In genomic region chr9:107332883-107333282, GRCh38 we compare ENCODE assay signal across 21 cellular contexts. TPM values are rescaled to one million over a fixed set of nuclear protein-coding genes. Genes with fewer than 3 reads are reported as not detected.
DNase-seq lines count a peak whose midpoint lies in the region; ATAC-seq, FAIRE-seq and TF ChIP-seq lines count a peak whose summit lies in the region.
"Had no signal": no experiment of that assay in that cellular context is flagged by ENCODE, and none has a peak within 500 bp of the region (broad histone marks: within the 10 kb centered on the region; RNA-seq: fewer than 3 reads in every experiment).

No MANE protein-coding gene starts in this region.

- H3K4me1 ChIP-seq in astrocyte (ENCODE audit: insufficient read depth, low read length) (peaks cover 4% of the 10 kb centered on the region), aorta (ENCODE audit: control insufficient read depth in 1 of 2, insufficient read depth in 2 of 2, low read length in 2 of 2) (no peaks in the 10 kb centered on the region)

- H3K9me3 Mint-ChIP-seq in activated T-cell treated with anti-CD3 and anti-CD28 coated beads, Interleukin-2, amount 50 U/mL, for 24 hours: no peaks in the 10 kb centered on the region
- H3K9me3 Mint-ChIP-seq in CD4-positive, alpha-beta T cell: no peaks in the 10 kb centered on the region
- H3K9me3 Mint-ChIP-seq in astrocyte (ENCODE audit: unreplicated experiment): no peaks in the 10 kb centered on the region
- H3K9me3 Mint-ChIP-seq: CD8-positive, alpha-beta memory T cell had no signal

- no peak for TF ChIP-seq CTCF in CD4-positive, alpha-beta T cell (IDR thresholded peaks at IDR 0.05)
- no peak for TF ChIP-seq CTCF in astrocyte (IDR thresholded peaks at IDR 0.05; ENCODE audit: insufficient read depth, low read depth, low read length)

- no peaks in the 10 kb centered on the region for H3K27me3 Mint-ChIP-seq in activated T-cell treated with anti-CD3 and anti-CD28 coated beads, Interleukin-2, amount 50 U/mL, for 24 hours
- H3K27me3 Mint-ChIP-seq in CD4-positive, alpha-beta T cell: no peaks in the 10 kb centered on the region
- H3K27me3 Mint-ChIP-seq in astrocyte (ENCODE audit: low read depth, unreplicated experiment): no peaks in the 10 kb centered on the region
- H3K27me3 Mint-ChIP-seq: CD8-positive, alpha-beta memory T cell had no signal

- no peak overlapping the region for H3K4me2 ChIP-seq in astrocyte (ENCODE audit: low read length)

- H3K27me3 ChIP-seq in CD4-positive, alpha-beta T cell (ENCODE audit: control insufficient read depth, insufficient read depth, low read length): no peaks in the 10 kb centered on the region
- H3K27me3 ChIP-seq in astrocyte (ENCODE audit: insufficient read depth, low read length) (no peaks in the 10 kb centered on the region), aorta (ENCODE audit: control insufficient read depth in 1 of 2, insufficient read depth in 2 of 2, low read length in 1 of 2) (no peaks in the 10 kb centered on the region)

- no peak overlapping the region for H2AFZ ChIP-seq in astrocyte (ENCODE audit: low read depth, low read length)
- H2AFZ ChIP-seq: GM23248 had no signal

- ATAC-seq in CD4-positive, alpha-beta T cell (ENCODE audit: poor library complexity): no peak
- no peak for ATAC-seq in aorta (ENCODE audit: low FRiP score)
- ATAC-seq: GM12878, HCT116 had no signal

- H3K27ac Mint-ChIP-seq in activated T-cell treated with anti-CD3 and anti-CD28 coated beads, Interleukin-2, amount 50 U/mL, for 24 hours: peak overlapping the region; percentile 41
- peak overlapping the region; percentile 18 for H3K27ac Mint-ChIP-seq in CD4-positive, alpha-beta T cell
- peak overlapping the region; percentile 47 for H3K27ac Mint-ChIP-seq in astrocyte (ENCODE audit: unreplicated experiment)

- intact Hi-C loops in CD4-positive, alpha-beta T cell (cut with DNase I, micrococcal nuclease): no loop called here
- intact Hi-C loops in aorta (cut with DNase I): no loop called here

- peaks cover 45% of the 10 kb centered on the region for H3K36me3 ChIP-seq in astrocyte (ENCODE audit: insufficient read depth, low read length)
- peaks cover 0 to 5% of the 10 kb centered on the region in 2 donors for H3K36me3 ChIP-seq in aorta (ENCODE audit: control insufficient read depth in 1 of 2, insufficient read depth in 2 of 2, low read length in 1 of 2)

- 94 to 95% methylated on average over 2 of the region's 2 CpGs for WGBS in aorta, 2 donors

- no peak overlapping the region for H3K27ac ChIP-seq in CD4-positive, alpha-beta T cell (ENCODE audit: low read depth, low read length)
- H3K27ac ChIP-seq in astrocyte (ENCODE audit: low read depth, low read length) (no peak overlapping the region), aorta (ENCODE audit: low read depth in 1 of 2, low read length in 2 of 2) (no peak overlapping the region)
- H3K27ac ChIP-seq: GM23248, HL-60 had no signal

- POLR2A ChIA-PET in CD4-positive, alpha-beta T cell (lab: Charles Lee): no interaction called here

- H3K4me1 Mint-ChIP-seq in activated T-cell treated with anti-CD3 and anti-CD28 coated beads, Interleukin-2, amount 50 U/mL, for 24 hours (ENCODE audit: low read depth): peaks cover 3% of the 10 kb centered on the region
- H3K4me1 Mint-ChIP-seq in CD4-positive, alpha-beta T cell (ENCODE audit: low read depth): no peaks in the 10 kb centered on the region
- peaks cover 2% of the 10 kb centered on the region for H3K4me1 Mint-ChIP-seq in astrocyte (ENCODE audit: low read depth, unreplicated experiment)

- DNase-seq in activated T-cell treated with anti-CD3 and anti-CD28 coated beads, Interleukin-2, amount 50 U/mL, for 24 hours: no peak
- no peak for DNase-seq in activated T-cell treated with anti-CD3 and anti-CD28 coated beads, Interleukin-2, amount 50 U/mL, for 1 hour
- no peak for DNase-seq in CD4-positive, alpha-beta T cell
- no peak for DNase-seq in astrocyte (ENCODE audit: low read depth)
- DNase-seq in pons (ENCODE audit: low spot score): peak; percentile 36
- no peak for DNase-seq in aorta
- DNase-seq in kidney glomerular epithelial cell (lab: John Stamatoyannopoulos, UW): no peak
- no peak for DNase-seq in activated CD4-positive, CD25-positive, alpha-beta regulatory T cell (lab: John Stamatoyannopoulos, UW)
- DNase-seq: 8988T; CD8-positive, alpha-beta memory T cell; DMS 273 treated with DMSO at 0.1 percent for 48 hours; GDM1; GM23248; NCI-H187 treated with DMSO at 0.1 percent for 48 hours; NCI-H345; NCI-H526 treated with DMSO at 0.1 percent for 48 hours had no signal

- no peaks in the 10 kb centered on the region for H3K9me3 ChIP-seq in CD4-positive, alpha-beta T cell (ENCODE audit: control insufficient read depth, low read length)
- H3K9me3 ChIP-seq in astrocyte (ENCODE audit: insufficient read depth, low read depth, low read length): no peaks in the 10 kb centered on the region
- no peaks in the 10 kb centered on the region for H3K9me3 ChIP-seq in aorta (ENCODE audit: control insufficient read depth, low read length)

- FAIRE-seq in astrocyte (lab: Jason Lieb, UNC): no peak
- FAIRE-seq: GM12878, GM18507, HTR-8/SVneo had no signal

- CTCF ChIA-PET in CD4-positive, alpha-beta T cell (lab: Charles Lee): no interaction called here

- no peak overlapping the region for H3K9ac ChIP-seq in astrocyte (ENCODE audit: low read length)
- H3K9ac ChIP-seq: GM23248 had no signal

- H4K20me1 ChIP-seq in astrocyte (ENCODE audit: insufficient read depth, low read length): peaks cover 74% of the 10 kb centered on the region

- H3K4me3 Mint-ChIP-seq in activated T-cell treated with anti-CD3 and anti-CD28 coated beads, Interleukin-2, amount 50 U/mL, for 24 hours: no peak overlapping the region
- H3K4me3 Mint-ChIP-seq in CD4-positive, alpha-beta T cell: no peak overlapping the region
- no peak overlapping the region for H3K4me3 Mint-ChIP-seq in astrocyte (ENCODE audit: unreplicated experiment)
- H3K4me3 Mint-ChIP-seq: CD8-positive, alpha-beta memory T cell had no signal

- H3K4me3 ChIP-seq in astrocyte (ENCODE audit: insufficient read depth, low read depth, low read length) (no peak overlapping the region), aorta (ENCODE audit: low read length in 2 of 2) (no peak overlapping the region)
- H3K4me3 ChIP-seq: GM12878, GM23248 had no signal

- peaks cover 26% of the 10 kb centered on the region for H3K79me2 ChIP-seq in astrocyte (ENCODE audit: insufficient read depth, low read length)

- peaks cover 84% of the 10 kb centered on the region for H3K36me3 Mint-ChIP-seq in activated T-cell treated with anti-CD3 and anti-CD28 coated beads, Interleukin-2, amount 50 U/mL, for 24 hours (ENCODE audit: low read depth)
- peaks cover 69% of the 10 kb centered on the region for H3K36me3 Mint-ChIP-seq in CD4-positive, alpha-beta T cell (ENCODE audit: low read depth)
- H3K36me3 Mint-ChIP-seq in astrocyte (ENCODE audit: low read depth, unreplicated experiment): peaks cover 41% of the 10 kb centered on the region

RNA-seq across cellular contexts. Expression of gene RAD23B, which starts 49.8 kb away (rescaled TPM):
- total RNA-seq in CD4-positive, alpha-beta T cell: 10 to 100 TPM; 63.8 to 68.1 TPM
- total RNA-seq in astrocyte (163 and 205 TPM in 2 replicates), aorta (10 to 100 TPM; 74.2 to 78.4 TPM)
- 10 to 100 TPM; 28.2 to 44.0 TPM for polyA plus RNA-seq in aorta
